ENCODE assay signal across 16 cellular contexts in the genomic region with DNA sequence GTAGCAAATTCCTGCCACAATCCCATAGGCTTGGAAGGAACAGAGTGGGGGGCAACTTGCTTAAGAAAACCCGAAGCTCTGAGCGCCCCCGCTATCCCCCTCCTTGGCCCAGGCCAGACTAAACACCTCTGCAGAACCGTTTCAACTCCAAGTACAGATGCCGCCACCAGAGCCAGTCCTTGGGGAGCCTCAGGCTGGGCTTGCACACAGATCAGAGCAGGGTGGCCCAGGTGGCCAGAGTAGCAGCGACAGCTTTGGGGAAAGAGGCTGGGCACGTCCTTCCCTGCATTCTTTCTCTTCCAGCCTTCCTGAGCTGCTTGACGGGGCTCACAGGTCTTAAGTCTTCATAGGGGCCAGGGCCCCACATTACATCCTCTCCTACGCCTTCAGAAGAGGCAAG.
A peak's percentile ranks its signal among the peaks of the same experiment; 100 is the strongest.
DNase-seq lines count a peak whose midpoint lies in the region; ATAC-seq and TF ChIP-seq lines count a peak whose summit lies in the region.
"Had no signal": no experiment of that assay in that cellular context is flagged by ENCODE, and none has a peak within 500 bp of the region (broad histone marks: within the 10 kb centered on the region; RNA-seq: fewer than 3 reads in every experiment).

No MANE protein-coding gene starts in this region.

- no TSS peak for BruUV-seq in OCI-LY7 (replicated peaks; lab: Mats Ljungman, UMichigan)

- CTCF ChIA-PET in OCI-LY7 (lab: Charles Lee; ENCODE audit: unreplicated experiment), result no interaction called here

- H2AFZ ChIP-seq in GM23338 (peak overlapping the region; percentile 32; the same call in 1 of the 2 replicates), OCI-LY7 (ENCODE audit: low read length) (no peak overlapping the region), neural progenitor cell (replicated peaks) (no peak overlapping the region)

- H3F3A ChIP-seq in GM23338 (replicated peaks; ENCODE audit: low read depth), result no peaks in the 10 kb centered on the region
- H3F3A ChIP-seq in neural progenitor cell (ENCODE audit: low read depth), result no peaks in the 10 kb centered on the region

- H3K27me3 Mint-ChIP-seq in GM23338 (ENCODE audit: insufficient read depth, low read depth, poor library complexity) (peaks cover 7% of the 10 kb centered on the region), neural progenitor cell (ENCODE audit: insufficient read depth, low read depth) (peaks cover 6% of the 10 kb centered on the region)

- H3K27me3 ChIP-seq in GM23338 (ENCODE audit: insufficient read depth) (no peaks in the 10 kb centered on the region), neural progenitor cell (no peaks in the 10 kb centered on the region)

- H3K9me3 ChIP-seq in OCI-LY7 (ENCODE audit: low read length) (peaks cover 5% of the 10 kb centered on the region; the same call in 1 of the 2 replicates), neural progenitor cell (ENCODE audit: low read depth) (no peaks in the 10 kb centered on the region)
- H3K9me3 ChIP-seq: HAP-1 had no signal

- H3K4me1 ChIP-seq in GM23338 (ENCODE audit: insufficient read depth) (peaks cover 17% of the 10 kb centered on the region; the same call in 1 of the 2 replicates), OCI-LY7 (ENCODE audit: insufficient read depth, low read length, poor library complexity, severe bottlenecking) (peaks cover 64% of the 10 kb centered on the region), neural progenitor cell (peaks cover 7% of the 10 kb centered on the region)
- H3K4me1 ChIP-seq: HAP-1 had no signal

- H3K79me2 ChIP-seq in GM23338 (replicated peaks; ENCODE audit: insufficient read depth), result no peaks in the 10 kb centered on the region
- no peaks in the 10 kb centered on the region for H3K79me2 ChIP-seq in OCI-LY7 (ENCODE audit: insufficient read depth, low read depth, low read length)
- no peaks in the 10 kb centered on the region for H3K79me2 ChIP-seq in neural progenitor cell (ENCODE audit: low read depth)

- H3K4me3 ChIP-seq in GM23338 (no peak overlapping the region), OCI-LY7 (ENCODE audit: low read depth, low read length, poor library complexity, severe bottlenecking) (no peak overlapping the region), neural progenitor cell (no peak overlapping the region)
- H3K4me3 ChIP-seq: HAP-1 had no signal

- H3K4me3 Mint-ChIP-seq in GM23338, result no peak overlapping the region
- H3K4me3 Mint-ChIP-seq in neural progenitor cell, result no peak overlapping the region
- H3K4me3 Mint-ChIP-seq: CD8-positive, alpha-beta T cell had no signal

- H3K4me2 ChIP-seq in GM23338, result no peak overlapping the region
- 0 out of 2 replicates have a peak overlapping the region, but pooled peaks have one; percentile 37 for H3K4me2 ChIP-seq in OCI-LY7 (ENCODE audit: low read length)
- no peak overlapping the region for H3K4me2 ChIP-seq in neural progenitor cell

- H3K9me3 Mint-ChIP-seq in GM23338 (no peaks in the 10 kb centered on the region), neural progenitor cell (no peaks in the 10 kb centered on the region)
- H3K9me3 Mint-ChIP-seq: CD8-positive, alpha-beta T cell had no signal

- H3K9me2 ChIP-seq in GM23338 (ENCODE audit: insufficient read depth) (no peaks in the 10 kb centered on the region), OCI-LY7 (ENCODE audit: insufficient read depth, low read length) (no peaks in the 10 kb centered on the region)

- DNase-seq in GM23338 (ENCODE audit: low spot score), result peak; percentile 25
- peak; percentile 13 for DNase-seq in OCI-LY7 (ENCODE audit: low spot score)
- DNase-seq in neural progenitor cell (ENCODE audit: low spot score), result peak; percentile 23
- no peak for DNase-seq in stimulated activated CD8-positive, alpha-beta memory T cell treated with anti-CD3 and anti-CD28 coated beads, Interleukin-4, amount 100 ng/mL, for 48 hours
- no peak for DNase-seq in NCI-H82 treated with DMSO at 0.1 percent for 48 hours (lab: John Stamatoyannopoulos, UW; ENCODE audit: unreplicated experiment)
- DNase-seq: ACHN; Calu3; CD8-positive, alpha-beta T cell; DMS53; DND-41; EL; KBM-7 had no signal

- H3K36me3 Mint-ChIP-seq in GM23338 (ENCODE audit: low read depth) (no peaks in the 10 kb centered on the region), neural progenitor cell (no peaks in the 10 kb centered on the region)
- H3K36me3 Mint-ChIP-seq: CD8-positive, alpha-beta T cell had no signal

- H3K36me3 ChIP-seq in GM23338 (ENCODE audit: insufficient read depth) (no peaks in the 10 kb centered on the region), OCI-LY7 (ENCODE audit: insufficient read depth, low read length) (no peaks in the 10 kb centered on the region; the same call in 1 of the 2 replicates), neural progenitor cell (no peaks in the 10 kb centered on the region)
- H3K36me3 ChIP-seq: HAP-1 had no signal

- POLR2A ChIA-PET in OCI-LY7 (lab: Charles Lee), result interaction anchor here (0.7 to 1.1 kb wide), 2 partner anchors 262 to 995 kb away, joined by 3 read pairs; no protein-coding TSS in a partner anchor

- H4K20me1 ChIP-seq in GM23338 (replicated peaks; ENCODE audit: insufficient read depth) (no peaks in the 10 kb centered on the region), OCI-LY7 (ENCODE audit: insufficient read depth, low read length) (no peaks in the 10 kb centered on the region), neural progenitor cell (ENCODE audit: low read depth) (no peaks in the 10 kb centered on the region)

- TF ChIP-seq CTCF in GM23338 (conservative IDR thresholded peaks at IDR 0.05; ENCODE audit: low read depth in 2 of 2) (no peak), OCI-LY7 (conservative IDR thresholded peaks at IDR 0.05; ENCODE audit: low read length) (no peak), neural progenitor cell (IDR thresholded peaks at IDR 0.05) (no peak)

- no peak overlapping the region for H3K27ac ChIP-seq in GM23338 (ENCODE audit: low read depth)
- H3K27ac ChIP-seq in OCI-LY7 (ENCODE audit: low read depth, low read length, poor library complexity, severe bottlenecking), result no peak overlapping the region
- no peak overlapping the region for H3K27ac ChIP-seq in neural progenitor cell

- H3K4me1 Mint-ChIP-seq in GM23338, result peaks cover 18% of the 10 kb centered on the region
- H3K4me1 Mint-ChIP-seq in neural progenitor cell, result peaks cover 11% of the 10 kb centered on the region

- intact Hi-C loops in OCI-LY7 (cut with micrococcal nuclease; ENCODE audit: unreplicated experiment), result no loop called here

- no peak overlapping the region for H3K9ac ChIP-seq in neural progenitor cell

- H3K27ac Mint-ChIP-seq in GM23338 (no peak overlapping the region), neural progenitor cell (no peak overlapping the region)
- H3K27ac Mint-ChIP-seq: CD8-positive, alpha-beta T cell had no signal

- peak; percentile 76 for ATAC-seq in GM23338
- ATAC-seq in GM21381 (IDR thresholded peaks at IDR 0.05; ENCODE audit: unreplicated experiment), result no peak
- no peak for ATAC-seq in GM21529 (IDR thresholded peaks at IDR 0.05; ENCODE audit: unreplicated experiment)
- ATAC-seq: CD8-positive, alpha-beta T cell; HepG2 had no signal

TF ChIP-seq in GM23338, 12 proteins besides CTCF, POLR2A, EP300 and RAD21:
- TF ChIP-seq EZH2phosphoT487 (IDR thresholded peaks at IDR 0.05; ENCODE audit: unreplicated experiment) (no peak), ZNF114 (CRISPR knock-in tag; IDR thresholded peaks at IDR 0.05) (no peak), EZH2 (IDR thresholded peaks at IDR 0.05; ENCODE audit: low read depth, unreplicated experiment) (no peak), POLR2AphosphoS5 (IDR thresholded peaks at IDR 0.05; ENCODE audit: low read depth) (no peak)
- TF ChIP-seq, protein P1, sequence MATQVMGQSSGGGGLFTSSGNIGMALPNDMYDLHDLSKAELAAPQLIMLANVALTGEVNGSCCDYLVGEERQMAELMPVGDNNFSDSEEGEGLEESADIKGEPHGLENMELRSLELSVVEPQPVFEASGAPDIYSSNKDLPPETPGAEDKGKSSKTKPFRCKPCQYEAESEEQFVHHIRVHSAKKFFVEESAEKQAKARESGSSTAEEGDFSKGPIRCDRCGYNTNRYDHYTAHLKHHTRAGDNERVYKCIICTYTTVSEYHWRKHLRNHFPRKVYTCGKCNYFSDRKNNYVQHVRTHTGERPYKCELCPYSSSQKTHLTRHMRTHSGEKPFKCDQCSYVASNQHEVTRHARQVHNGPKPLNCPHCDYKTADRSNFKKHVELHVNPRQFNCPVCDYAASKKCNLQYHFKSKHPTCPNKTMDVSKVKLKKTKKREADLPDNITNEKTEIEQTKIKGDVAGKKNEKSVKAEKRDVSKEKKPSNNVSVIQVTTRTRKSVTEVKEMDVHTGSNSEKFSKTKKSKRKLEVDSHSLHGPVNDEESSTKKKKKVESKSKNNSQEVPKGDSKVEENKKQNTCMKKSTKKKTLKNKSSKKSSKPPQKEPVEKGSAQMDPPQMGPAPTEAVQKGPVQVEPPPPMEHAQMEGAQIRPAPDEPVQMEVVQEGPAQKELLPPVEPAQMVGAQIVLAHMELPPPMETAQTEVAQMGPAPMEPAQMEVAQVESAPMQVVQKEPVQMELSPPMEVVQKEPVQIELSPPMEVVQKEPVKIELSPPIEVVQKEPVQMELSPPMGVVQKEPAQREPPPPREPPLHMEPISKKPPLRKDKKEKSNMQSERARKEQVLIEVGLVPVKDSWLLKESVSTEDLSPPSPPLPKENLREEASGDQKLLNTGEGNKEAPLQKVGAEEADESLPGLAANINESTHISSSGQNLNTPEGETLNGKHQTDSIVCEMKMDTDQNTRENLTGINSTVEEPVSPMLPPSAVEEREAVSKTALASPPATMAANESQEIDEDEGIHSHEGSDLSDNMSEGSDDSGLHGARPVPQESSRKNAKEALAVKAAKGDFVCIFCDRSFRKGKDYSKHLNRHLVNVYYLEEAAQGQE (IDR thresholded peaks at IDR 0.05; ENCODE audit: unreplicated experiment), result no peak

Comparison
In these comparisons a context has a peak if more than half of its experiments do, and no peak if none do; other contexts are left out.
1. DNase-seq: peak in GM23338 (single experiment), OCI-LY7 (single experiment) and neural progenitor cell (single experiment); none in stimulated activated CD8-positive, alpha-beta memory T cell treated with anti-CD3 and anti-CD28 coated beads, Interleukin-4, amount 100 ng/mL, for 48 hours (single experiment) and NCI-H82 treated with DMSO at 0.1 percent for 48 hours (single experiment).